Comparison of ENCODE assay signal across 1 cellular context in the genomic region with DNA sequence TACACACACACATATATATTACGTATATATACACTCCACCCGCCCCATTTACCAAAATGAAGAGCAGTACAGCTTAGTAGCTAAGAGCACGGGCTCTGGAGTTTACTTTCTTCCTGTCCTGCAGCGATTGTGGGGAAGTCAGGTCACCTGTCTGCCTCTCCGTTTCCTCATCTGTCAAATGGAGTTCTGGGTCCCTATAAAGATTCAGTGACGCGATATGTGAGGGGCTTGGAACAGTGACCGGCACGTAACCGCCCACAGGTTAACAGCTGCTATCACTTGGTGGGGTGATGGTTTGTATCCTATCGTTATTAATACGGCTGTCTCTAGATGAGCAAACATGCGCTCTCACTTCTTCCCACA.
TF ChIP-seq lines count a peak whose summit lies in the region.

No MANE protein-coding gene starts in this region.

TF ChIP-seq in GM12878, 131 proteins besides CTCF, POLR2A, EP300 and RAD21:
- TF ChIP-seq TCF12 (IDR thresholded peaks at IDR 0.05; ENCODE audit: low read depth, low read length): peak; percentile 82
- TF ChIP-seq STAT3 (IDR thresholded peaks at IDR 0.05; ENCODE audit: low read depth, low read length): no peak
- no peak for TF ChIP-seq ZBED1 (IDR thresholded peaks at IDR 0.05; ENCODE audit: borderline replicate concordance)
- TF ChIP-seq ETV6 (conservative IDR thresholded peaks at IDR 0.05 in 1 of 2, IDR thresholded peaks at IDR 0.05 in 1 of 2; ENCODE audit: borderline replicate concordance in 1 of 2, low read depth in 1 of 2): peak in 1 of 2 experiments; percentile 72; a peak in 1 of 4 replicates
- peak; percentile 64; the same call in 1 of the 2 replicates for TF ChIP-seq MTA3 (IDR thresholded peaks at IDR 0.05; ENCODE audit: borderline replicate concordance, low read length)
- TF ChIP-seq CREB1 (IDR thresholded peaks at IDR 0.05; ENCODE audit: low read depth): peak; percentile 64; the same call in 1 of the 2 replicates
- TF ChIP-seq JUNB (IDR thresholded peaks at IDR 0.05): peak; percentile 53; the same call in 1 of the 2 replicates
- TF ChIP-seq, protein P1, sequence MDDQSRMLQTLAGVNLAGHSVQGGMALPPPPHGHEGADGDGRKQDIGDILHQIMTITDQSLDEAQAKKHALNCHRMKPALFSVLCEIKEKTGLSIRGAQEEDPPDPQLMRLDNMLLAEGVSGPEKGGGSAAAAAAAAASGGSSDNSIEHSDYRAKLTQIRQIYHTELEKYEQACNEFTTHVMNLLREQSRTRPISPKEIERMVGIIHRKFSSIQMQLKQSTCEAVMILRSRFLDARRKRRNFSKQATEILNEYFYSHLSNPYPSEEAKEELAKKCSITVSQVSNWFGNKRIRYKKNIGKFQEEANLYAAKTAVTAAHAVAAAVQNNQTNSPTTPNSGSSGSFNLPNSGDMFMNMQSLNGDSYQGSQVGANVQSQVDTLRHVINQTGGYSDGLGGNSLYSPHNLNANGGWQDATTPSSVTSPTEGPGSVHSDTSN (IDR thresholded peaks at IDR 0.05; ENCODE audit: insufficient replicate concordance, low read depth, low read length): peak; percentile 16
- TF ChIP-seq ZNF24 (IDR thresholded peaks at IDR 0.05): no peak
- TF ChIP-seq, protein P2, sequence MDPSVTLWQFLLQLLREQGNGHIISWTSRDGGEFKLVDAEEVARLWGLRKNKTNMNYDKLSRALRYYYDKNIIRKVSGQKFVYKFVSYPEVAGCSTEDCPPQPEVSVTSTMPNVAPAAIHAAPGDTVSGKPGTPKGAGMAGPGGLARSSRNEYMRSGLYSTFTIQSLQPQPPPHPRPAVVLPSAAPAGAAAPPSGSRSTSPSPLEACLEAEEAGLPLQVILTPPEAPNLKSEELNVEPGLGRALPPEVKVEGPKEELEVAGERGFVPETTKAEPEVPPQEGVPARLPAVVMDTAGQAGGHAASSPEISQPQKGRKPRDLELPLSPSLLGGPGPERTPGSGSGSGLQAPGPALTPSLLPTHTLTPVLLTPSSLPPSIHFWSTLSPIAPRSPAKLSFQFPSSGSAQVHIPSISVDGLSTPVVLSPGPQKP (IDR thresholded peaks at IDR 0.05; ENCODE audit: low read depth, low read length): no peak
- 0 out of 2 replicates have a peak, but pooled peaks have one; percentile 22 for TF ChIP-seq SIN3A (IDR thresholded peaks at IDR 0.05; ENCODE audit: low read depth, low read length)
- TF ChIP-seq RUNX3 (IDR thresholded peaks at IDR 0.05; ENCODE audit: low read length): peak; percentile 62
- peak; percentile 26; the same call in 1 of the 2 replicates for TF ChIP-seq SPI1 (IDR thresholded peaks at IDR 0.05; ENCODE audit: borderline replicate concordance, insufficient read depth, low read depth, low read length)
- TF ChIP-seq EGR1 (IDR thresholded peaks at IDR 0.05; ENCODE audit: borderline replicate concordance in 1 of 2, low read depth in 2 of 2, low read length in 2 of 2): 0 out of 3 replicates have a peak, but pooled peaks of 1 of the 2 experiments have one; percentile 31
TF ChIP-seq in GM12878: peak in this region for 10.
